In the genomic region with DNA sequence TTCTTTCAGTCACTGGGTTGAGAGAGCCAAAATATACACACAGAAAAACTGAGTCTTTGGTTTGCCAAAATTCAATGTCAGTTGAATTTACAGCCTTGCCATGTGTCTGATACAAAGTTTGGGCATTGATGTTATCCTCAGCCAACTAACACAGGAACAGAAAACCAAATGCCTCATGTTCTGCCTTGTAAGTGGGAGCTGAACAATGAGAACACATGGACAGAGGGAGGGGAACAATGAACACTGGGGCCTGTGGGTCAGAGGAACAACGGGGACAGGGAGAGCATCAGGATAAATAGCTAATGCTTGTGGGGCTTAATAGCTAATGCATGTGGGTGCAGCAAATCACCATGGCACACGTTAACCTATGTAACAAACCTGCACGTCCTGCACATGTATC, we compare ENCODE assay signal across 18 cellular contexts. TPM values are rescaled to one million over a fixed set of nuclear protein-coding genes. Genes with fewer than 3 reads are reported as not detected.
DNase-seq lines count a peak whose midpoint lies in the region; ATAC-seq and TF ChIP-seq lines count a peak whose summit lies in the region.
"Had no signal": no experiment of that assay in that cellular context is flagged by ENCODE, and none has a peak within 500 bp of the region (broad histone marks: within the 10 kb centered on the region; RNA-seq: fewer than 3 reads in every experiment).

No MANE protein-coding gene starts in this region.

- H3K79me1 ChIP-seq in neuronal stem cell (ENCODE audit: low read depth, low read length), result no peaks in the 10 kb centered on the region

- no peak overlapping the region for H3K18ac ChIP-seq in neuronal stem cell (ENCODE audit: low read length)

- H2BK12ac ChIP-seq in neuronal stem cell (ENCODE audit: low read length), result no peak overlapping the region

- no peak overlapping the region for H2AK5ac ChIP-seq in neuronal stem cell (ENCODE audit: low read depth, low read length)

- peak in 34 of 58 donors; percentile 1 to 84 (median 40) for DNase-seq in anterior cingulate cortex (lab: John Stamatoyannopoulos, UW)
- peak; percentile 67 for DNase-seq in inferior parietal cortex (ENCODE audit: extremely low spot score)
- DNase-seq in neuronal stem cell (ENCODE audit: low spot score), result peak; percentile 15
- peak; percentile 90 for DNase-seq in superior temporal gyrus (ENCODE audit: extremely low spot score)
- DNase-seq in lower lobe of right lung, result no peak
- no peak for DNase-seq in GM13976 (ENCODE audit: low spot score)
- no peak for DNase-seq in COLO668 (lab: John Stamatoyannopoulos, UW; ENCODE audit: unreplicated experiment)
- no peak for DNase-seq in GM03348 (ENCODE audit: low spot score)
- DNase-seq: DMS79 treated with DMSO at 0.1 percent for 48 hours, H7, NCI-H1417, NCI-H187, NCI-H2107, NCI-H510A, NCI-H748 treated with DMSO at 0.1 percent for 48 hours, Right ventricle myocardium superior had no signal

- H3K14ac ChIP-seq in neuronal stem cell (ENCODE audit: low read length), result no peak overlapping the region

- H3K4me3 ChIP-seq in neuronal stem cell (ENCODE audit: low read length in 2 of 2) (no peak overlapping the region), lower lobe of right lung (no peak overlapping the region)

- H3K27ac ChIP-seq in neuronal stem cell (replicated peaks; ENCODE audit: low read length), result no peak overlapping the region
- no peak overlapping the region for H3K27ac ChIP-seq in lower lobe of right lung
- H3K27ac ChIP-seq: C4-2B, KMS-11 had no signal

- H4K91ac ChIP-seq in neuronal stem cell (ENCODE audit: low read depth, low read length, poor library complexity), result no peak overlapping the region

- H3K27me3 ChIP-seq in neuronal stem cell (ENCODE audit: control insufficient read depth in 3 of 3, insufficient read depth in 3 of 3, low read depth in 1 of 3, low read length in 3 of 3), result no peaks in the 10 kb centered on the region
- no peaks in the 10 kb centered on the region for H3K27me3 ChIP-seq in lower lobe of right lung (ENCODE audit: low read depth)

- H3K23ac ChIP-seq in neuronal stem cell (ENCODE audit: low read depth, low read length, poor library complexity), result no peak overlapping the region

- intact Hi-C loops in lower lobe of right lung (cut with DNase I), result no loop called here

- ATAC-seq in lower lobe of right lung, result no peak

- no peaks in the 10 kb centered on the region for H3K36me3 ChIP-seq in neuronal stem cell (replicated peaks in 1 of 2; ENCODE audit: control insufficient read depth in 2 of 2, insufficient read depth in 2 of 2, low read length in 2 of 2)
- no peaks in the 10 kb centered on the region for H3K36me3 ChIP-seq in lower lobe of right lung

- no peak overlapping the region for H3K4ac ChIP-seq in neuronal stem cell (ENCODE audit: low read length)

- no peak overlapping the region for H2BK120ac ChIP-seq in neuronal stem cell (ENCODE audit: low read depth, low read length)

- no peak overlapping the region for H2BK5ac ChIP-seq in neuronal stem cell (ENCODE audit: low read length)

- H3K9me3 ChIP-seq in neuronal stem cell (replicated peaks in 1 of 2; ENCODE audit: control insufficient read depth in 2 of 2, insufficient read depth in 1 of 2, low read depth in 1 of 2, low read length in 2 of 2), result no peaks in the 10 kb centered on the region
- H3K9me3 ChIP-seq in lower lobe of right lung, result no peaks in the 10 kb centered on the region

- H2BK15ac ChIP-seq in neuronal stem cell (ENCODE audit: low read length), result no peak overlapping the region

- H4K8ac ChIP-seq in neuronal stem cell (ENCODE audit: low read depth, low read length), result no peak overlapping the region

- in situ Hi-C loops in GM13976 (cut with MboI; ENCODE audit: low sequenced_read_pairs, unreplicated experiment), result no loop called here

- no peak overlapping the region for H3K9ac ChIP-seq in neuronal stem cell (ENCODE audit: low read depth, low read length, poor library complexity)
- H3K9ac ChIP-seq: KMS-11 had no signal

- no CpG with 5 or more reads among the region's 3 CpGs for WGBS in neuronal stem cell (ENCODE audit: extremely low coverage in 2 of 2, insufficient read length in 2 of 2, insufficient replicate concordance in 1 of 2), 2 donors

- H3K4me2 ChIP-seq in neuronal stem cell (ENCODE audit: insufficient read depth, low read length, poor library complexity, severe bottlenecking), result no peak overlapping the region
- H3K4me2 ChIP-seq: KMS-11 had no signal

- H2AFZ ChIP-seq in neuronal stem cell (ENCODE audit: low read length), result no peak overlapping the region

- TF ChIP-seq CTCF in lower lobe of right lung (IDR thresholded peaks at IDR 0.05), result no peak
- no peak for TF ChIP-seq CTCF in GM13976 (IDR thresholded peaks at IDR 0.05; ENCODE audit: borderline replicate concordance, control extremely low read depth, extremely low read depth, insufficient read depth, missing control alignments)

- H3K4me1 ChIP-seq in neuronal stem cell (ENCODE audit: control insufficient read depth in 2 of 2, insufficient read depth in 1 of 2, low read depth in 1 of 2, low read length in 2 of 2) (no peaks in the 10 kb centered on the region), lower lobe of right lung (no peaks in the 10 kb centered on the region)

RNA-seq across cellular contexts. Expression of gene C21orf91, which starts 39.6 kb away (rescaled TPM):
- 21.8 TPM for polyA plus RNA-seq in neuronal stem cell (2013, experiment 1 of 2)
- polyA plus RNA-seq in neuronal stem cell (2013, experiment 2 of 2), result 22.2 TPM
- 24.8 TPM for total RNA-seq in lower lobe of right lung

Comparison
In these comparisons a context has a peak if more than half of its experiments do, and no peak if none do; other contexts are left out.
1. DNase-seq: peak in anterior cingulate cortex (34 of 58), inferior parietal cortex (single experiment), neuronal stem cell (single experiment) and superior temporal gyrus (single experiment); none in lower lobe of right lung (single experiment), GM13976 (single experiment), COLO668 (single experiment) and GM03348 (single experiment).